ENCODE assay signal across 1 cellular context in the genomic region with DNA sequence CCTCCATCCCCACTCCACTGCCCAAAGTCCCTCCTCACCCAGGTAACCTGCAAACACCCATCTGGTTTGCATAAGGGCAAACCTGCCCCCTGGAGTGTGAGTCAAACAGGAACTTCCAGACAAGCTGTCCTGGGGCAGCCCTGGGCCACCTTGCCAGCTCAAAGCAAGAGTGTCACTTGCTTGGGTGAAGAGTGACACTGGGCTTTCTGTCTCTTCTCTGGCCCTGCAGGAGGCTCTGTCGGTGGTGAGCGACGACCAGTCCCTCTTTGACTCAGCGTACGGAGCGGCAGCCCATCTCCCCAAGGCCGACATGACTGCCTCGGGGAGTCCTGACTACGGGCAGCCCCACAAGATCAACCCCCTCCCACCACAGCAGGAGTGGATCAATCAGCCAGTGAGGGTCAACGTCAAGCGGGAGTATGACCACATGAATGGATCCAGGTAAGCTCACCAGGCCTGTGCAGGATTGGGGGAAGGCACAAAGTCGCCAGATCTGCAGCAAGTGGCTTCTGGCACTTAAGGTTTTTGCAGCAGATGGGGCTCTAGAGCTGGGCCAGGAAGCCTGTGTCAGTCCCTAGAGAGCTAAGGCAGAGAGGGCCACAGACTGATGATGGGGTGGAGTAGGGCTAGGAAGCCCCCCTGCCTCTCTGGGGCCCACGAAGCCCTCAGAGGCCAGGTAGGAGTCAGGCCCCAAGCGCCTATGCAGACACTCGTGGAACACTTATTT.
TF ChIP-seq lines count a peak whose summit lies in the region.

No MANE protein-coding gene starts in this region.

TF ChIP-seq in HepG2, 621 proteins besides CTCF, POLR2A, EP300 and RAD21 (continued from another document):
- TF ChIP-seq, protein P1, sequence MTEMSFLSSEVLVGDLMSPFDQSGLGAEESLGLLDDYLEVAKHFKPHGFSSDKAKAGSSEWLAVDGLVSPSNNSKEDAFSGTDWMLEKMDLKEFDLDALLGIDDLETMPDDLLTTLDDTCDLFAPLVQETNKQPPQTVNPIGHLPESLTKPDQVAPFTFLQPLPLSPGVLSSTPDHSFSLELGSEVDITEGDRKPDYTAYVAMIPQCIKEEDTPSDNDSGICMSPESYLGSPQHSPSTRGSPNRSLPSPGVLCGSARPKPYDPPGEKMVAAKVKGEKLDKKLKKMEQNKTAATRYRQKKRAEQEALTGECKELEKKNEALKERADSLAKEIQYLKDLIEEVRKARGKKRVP (CRISPR knock-in tag; IDR thresholded peaks at IDR 0.05) = no peak
- TF ChIP-seq, protein P2, sequence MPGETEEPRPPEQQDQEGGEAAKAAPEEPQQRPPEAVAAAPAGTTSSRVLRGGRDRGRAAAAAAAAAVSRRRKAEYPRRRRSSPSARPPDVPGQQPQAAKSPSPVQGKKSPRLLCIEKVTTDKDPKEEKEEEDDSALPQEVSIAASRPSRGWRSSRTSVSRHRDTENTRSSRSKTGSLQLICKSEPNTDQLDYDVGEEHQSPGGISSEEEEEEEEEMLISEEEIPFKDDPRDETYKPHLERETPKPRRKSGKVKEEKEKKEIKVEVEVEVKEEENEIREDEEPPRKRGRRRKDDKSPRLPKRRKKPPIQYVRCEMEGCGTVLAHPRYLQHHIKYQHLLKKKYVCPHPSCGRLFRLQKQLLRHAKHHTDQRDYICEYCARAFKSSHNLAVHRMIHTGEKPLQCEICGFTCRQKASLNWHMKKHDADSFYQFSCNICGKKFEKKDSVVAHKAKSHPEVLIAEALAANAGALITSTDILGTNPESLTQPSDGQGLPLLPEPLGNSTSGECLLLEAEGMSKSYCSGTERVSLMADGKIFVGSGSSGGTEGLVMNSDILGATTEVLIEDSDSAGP (CRISPR knock-in tag; IDR thresholded peaks at IDR 0.05; ENCODE audit: borderline replicate concordance) = no peak
- TF ChIP-seq, protein P3, sequence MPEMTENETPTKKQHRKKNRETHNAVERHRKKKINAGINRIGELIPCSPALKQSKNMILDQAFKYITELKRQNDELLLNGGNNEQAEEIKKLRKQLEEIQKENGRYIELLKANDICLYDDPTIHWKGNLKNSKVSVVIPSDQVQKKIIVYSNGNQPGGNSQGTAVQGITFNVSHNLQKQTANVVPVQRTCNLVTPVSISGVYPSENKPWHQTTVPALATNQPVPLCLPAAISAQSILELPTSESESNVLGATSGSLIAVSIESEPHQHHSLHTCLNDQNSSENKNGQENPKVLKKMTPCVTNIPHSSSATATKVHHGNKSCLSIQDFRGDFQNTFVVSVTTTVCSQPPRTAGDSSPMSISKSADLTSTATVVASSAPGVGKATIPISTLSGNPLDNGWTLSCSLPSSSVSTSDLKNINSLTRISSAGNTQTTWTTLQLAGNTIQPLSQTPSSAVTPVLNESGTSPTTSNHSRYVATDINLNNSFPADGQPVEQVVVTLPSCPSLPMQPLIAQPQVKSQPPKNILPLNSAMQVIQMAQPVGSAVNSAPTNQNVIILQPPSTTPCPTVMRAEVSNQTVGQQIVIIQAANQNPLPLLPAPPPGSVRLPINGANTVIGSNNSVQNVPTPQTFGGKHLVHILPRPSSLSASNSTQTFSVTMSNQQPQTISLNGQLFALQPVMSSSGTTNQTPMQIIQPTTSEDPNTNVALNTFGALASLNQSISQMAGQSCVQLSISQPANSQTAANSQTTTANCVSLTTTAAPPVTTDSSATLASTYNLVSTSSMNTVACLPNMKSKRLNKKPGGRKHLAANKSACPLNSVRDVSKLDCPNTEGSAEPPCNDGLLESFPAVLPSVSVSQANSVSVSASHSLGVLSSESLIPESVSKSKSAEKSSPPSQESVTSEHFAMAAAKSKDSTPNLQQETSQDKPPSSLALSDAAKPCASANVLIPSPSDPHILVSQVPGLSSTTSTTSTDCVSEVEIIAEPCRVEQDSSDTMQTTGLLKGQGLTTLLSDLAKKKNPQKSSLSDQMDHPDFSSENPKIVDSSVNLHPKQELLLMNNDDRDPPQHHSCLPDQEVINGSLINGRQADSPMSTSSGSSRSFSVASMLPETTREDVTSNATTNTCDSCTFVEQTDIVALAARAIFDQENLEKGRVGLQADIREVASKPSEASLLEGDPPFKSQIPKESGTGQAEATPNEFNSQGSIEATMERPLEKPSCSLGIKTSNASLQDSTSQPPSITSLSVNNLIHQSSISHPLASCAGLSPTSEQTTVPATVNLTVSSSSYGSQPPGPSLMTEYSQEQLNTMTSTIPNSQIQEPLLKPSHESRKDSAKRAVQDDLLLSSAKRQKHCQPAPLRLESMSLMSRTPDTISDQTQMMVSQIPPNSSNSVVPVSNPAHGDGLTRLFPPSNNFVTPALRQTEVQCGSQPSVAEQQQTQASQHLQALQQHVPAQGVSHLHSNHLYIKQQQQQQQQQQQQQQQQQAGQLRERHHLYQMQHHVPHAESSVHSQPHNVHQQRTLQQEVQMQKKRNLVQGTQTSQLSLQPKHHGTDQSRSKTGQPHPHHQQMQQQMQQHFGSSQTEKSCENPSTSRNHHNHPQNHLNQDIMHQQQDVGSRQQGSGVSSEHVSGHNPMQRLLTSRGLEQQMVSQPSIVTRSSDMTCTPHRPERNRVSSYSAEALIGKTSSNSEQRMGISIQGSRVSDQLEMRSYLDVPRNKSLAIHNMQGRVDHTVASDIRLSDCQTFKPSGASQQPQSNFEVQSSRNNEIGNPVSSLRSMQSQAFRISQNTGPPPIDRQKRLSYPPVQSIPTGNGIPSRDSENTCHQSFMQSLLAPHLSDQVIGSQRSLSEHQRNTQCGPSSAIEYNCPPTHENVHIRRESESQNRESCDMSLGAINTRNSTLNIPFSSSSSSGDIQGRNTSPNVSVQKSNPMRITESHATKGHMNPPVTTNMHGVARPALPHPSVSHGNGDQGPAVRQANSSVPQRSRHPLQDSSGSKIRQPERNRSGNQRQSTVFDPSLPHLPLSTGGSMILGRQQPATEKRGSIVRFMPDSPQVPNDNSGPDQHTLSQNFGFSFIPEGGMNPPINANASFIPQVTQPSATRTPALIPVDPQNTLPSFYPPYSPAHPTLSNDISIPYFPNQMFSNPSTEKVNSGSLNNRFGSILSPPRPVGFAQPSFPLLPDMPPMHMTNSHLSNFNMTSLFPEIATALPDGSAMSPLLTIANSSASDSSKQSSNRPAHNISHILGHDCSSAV (CRISPR knock-in tag; IDR thresholded peaks at IDR 0.05; ENCODE audit: borderline replicate concordance) = no peak
- TF ChIP-seq MXD4 (CRISPR knock-in tag; IDR thresholded peaks at IDR 0.05) = no peak
